Comparison of ENCODE assay signal across 9 cellular contexts in the genomic region with DNA sequence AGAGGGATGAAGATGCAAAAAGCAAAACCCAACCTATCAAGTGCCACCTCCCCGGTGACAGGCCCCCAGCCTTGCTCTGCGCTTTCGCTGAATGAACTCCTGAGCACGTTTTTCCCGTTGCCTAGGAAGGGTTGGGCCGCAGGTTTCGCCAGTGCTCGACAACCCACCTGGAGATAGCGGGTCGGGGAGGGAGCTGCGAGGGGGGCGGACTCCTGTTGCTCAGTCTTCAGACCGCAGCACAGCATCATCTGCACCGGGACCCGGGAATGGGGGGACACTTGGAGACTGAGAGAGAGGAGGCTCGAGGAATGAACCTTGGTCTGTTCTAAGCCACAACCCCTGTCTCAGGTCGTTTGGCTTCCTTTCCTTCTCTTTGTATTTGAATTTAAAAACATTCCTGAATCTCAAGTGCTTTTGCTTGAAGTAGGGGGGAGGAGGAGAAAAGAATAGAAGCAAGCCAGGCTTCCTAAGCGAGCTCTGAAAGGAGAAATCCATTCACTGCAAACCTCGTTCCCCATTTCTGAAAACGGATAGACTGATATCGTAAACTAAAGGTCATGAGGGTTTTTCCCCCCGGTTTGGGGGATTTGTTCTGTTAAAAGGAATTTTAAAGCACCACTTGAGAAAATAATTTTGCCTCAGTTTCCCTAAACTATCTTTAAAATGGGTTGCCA. TPM values are rescaled to one million over a fixed set of nuclear protein-coding genes. Genes with fewer than 3 reads are reported as not detected.
A peak's percentile ranks its signal among the peaks of the same experiment; 100 is the strongest.
DNase-seq lines count a peak whose midpoint lies in the region; ATAC-seq, FAIRE-seq and TF ChIP-seq lines count a peak whose summit lies in the region.
"Had no signal": no experiment of that assay in that cellular context is flagged by ENCODE, and none has a peak within 500 bp of the region (broad histone marks: within the 10 kb centered on the region; RNA-seq: fewer than 3 reads in every experiment).

No MANE protein-coding gene starts in this region.

- no peak for TF ChIP-seq CTCF in Caco-2 (IDR thresholded peaks at IDR 0.05; ENCODE audit: insufficient read depth in 1 of 2, low read depth in 1 of 2, low read length in 1 of 2, severe bottlenecking in 1 of 2, unreplicated experiment in 1 of 2)
- TF ChIP-seq CTCF in brain (conservative IDR thresholded peaks at IDR 0.05), result no peak
- TF ChIP-seq CTCF in HepG2 (CRISPR knock-in tag; IDR thresholded peaks at IDR 0.05), result no peak

- CTCF ChIA-PET in Caco-2 (lab: Charles Lee) (no interaction called here), HepG2 (lab: Yijun Ruan, JAX; ENCODE audit: low intra/inter-chr PET ratio, low total read pairs) (no interaction called here)

- ATAC-seq in HepG2 (peak; percentile 24; the same call in 2 of the 3 replicates), GM21528 (IDR thresholded peaks at IDR 0.05; ENCODE audit: low FRiP score, unreplicated experiment) (no peak), GM18861 (IDR thresholded peaks at IDR 0.05; ENCODE audit: unreplicated experiment) (no peak)
- ATAC-seq in stimulated activated effector memory CD8-positive, alpha-beta T cell treated with anti-CD3 and anti-CD28 coated beads, Interleukin-12 subunit alpha, Interleukin-12 subunit beta, amount 100 ng/mL, for 72 hours, result peak; percentile 17

- TF ChIP-seq EP300 in HepG2 (IDR thresholded peaks at IDR 0.05; ENCODE audit: low read depth in 2 of 2, low read length in 2 of 2) (no peak), HepG2 (CRISPR knock-in tag; IDR thresholded peaks at IDR 0.05; ENCODE audit: borderline replicate concordance) (no peak)

- no peak for TF ChIP-seq RAD21 in HepG2 (CRISPR knock-in tag; IDR thresholded peaks at IDR 0.05)

- H3K36me3 ChIP-seq in Caco-2 (ENCODE audit: control insufficient read depth, insufficient read depth, low read length), result no peaks in the 10 kb centered on the region
- no peaks in the 10 kb centered on the region for H3K36me3 ChIP-seq in HepG2 (replicated peaks in 1 of 2; ENCODE audit: control insufficient read depth in 1 of 2, insufficient read depth in 2 of 2, low read length in 2 of 2)

- H3K36me3 Mint-ChIP-seq in Caco-2 (ENCODE audit: insufficient read depth, unreplicated experiment) (no peaks in the 10 kb centered on the region), brain (no peaks in the 10 kb centered on the region)
- no peaks in the 10 kb centered on the region for H3K36me3 Mint-ChIP-seq in stimulated activated effector memory CD8-positive, alpha-beta T cell treated with anti-CD3 and anti-CD28 coated beads, Interleukin-12 subunit alpha, Interleukin-12 subunit beta, amount 100 ng/mL, for 72 hours

- POLR2A ChIA-PET in Caco-2 (lab: Charles Lee) (no interaction called here), HepG2 (lab: Yijun Ruan, JAX) (no interaction called here)

- no TSS peak for BruUV-seq in Caco-2 (replicated peaks; lab: Mats Ljungman, UMichigan)
- BruUV-seq in HepG2 (replicated peaks; lab: Mats Ljungman, UMichigan), result no TSS peak

- H3K9me3 Mint-ChIP-seq in Caco-2 (ENCODE audit: unreplicated experiment) (no peaks in the 10 kb centered on the region), brain (no peaks in the 10 kb centered on the region)
- no peaks in the 10 kb centered on the region for H3K9me3 Mint-ChIP-seq in stimulated activated effector memory CD8-positive, alpha-beta T cell treated with anti-CD3 and anti-CD28 coated beads, Interleukin-12 subunit alpha, Interleukin-12 subunit beta, amount 100 ng/mL, for 72 hours

- no peaks in the 10 kb centered on the region; the same call in 1 of the 2 replicates for H3K27me3 ChIP-seq in Caco-2 (replicated peaks; ENCODE audit: control insufficient read depth, insufficient read depth, low read length)
- peaks cover 7 to 46% of the 10 kb centered on the region in 2 experiments; a peak in 4 of 5 replicates for H3K27me3 ChIP-seq in HepG2 (ENCODE audit: control insufficient read depth in 1 of 2, insufficient read depth in 2 of 2, low read length in 2 of 2)

- H3K27me3 Mint-ChIP-seq in Caco-2 (ENCODE audit: insufficient read depth, unreplicated experiment) (peaks cover 24% of the 10 kb centered on the region), brain (peaks cover 46% of the 10 kb centered on the region)

- WGBS in HepG2 (ENCODE audit: low lambda C conversion rate), result 21% methylated on average over 12 of the region's 22 CpGs

- H3K27ac ChIP-seq in HepG2 (ENCODE audit: extremely low read length, insufficient read depth, low read length), result no peak overlapping the region

- H3K4me3 ChIP-seq in Caco-2 (ENCODE audit: low read depth, low read length) (no peak overlapping the region), HepG2 (replicated peaks in 1 of 3; ENCODE audit: insufficient read depth in 1 of 3, low read depth in 2 of 3, low read length in 3 of 3) (0 out of 6 replicates have a peak overlapping the region, but pooled peaks of 1 of the 3 experiments have one; percentile 15)
- H3K4me3 ChIP-seq: lung had no signal

- H3K4me1 Mint-ChIP-seq in Caco-2 (ENCODE audit: low read depth, unreplicated experiment) (no peaks in the 10 kb centered on the region), brain (peaks cover 21% of the 10 kb centered on the region)
- H3K4me1 Mint-ChIP-seq in stimulated activated effector memory CD8-positive, alpha-beta T cell treated with anti-CD3 and anti-CD28 coated beads, Interleukin-12 subunit alpha, Interleukin-12 subunit beta, amount 100 ng/mL, for 72 hours, result peaks cover 14% of the 10 kb centered on the region

- no peak overlapping the region for H3K9ac ChIP-seq in HepG2 (ENCODE audit: insufficient read depth, low read depth, low read length)

- no peaks in the 10 kb centered on the region for H4K20me1 ChIP-seq in HepG2 (ENCODE audit: insufficient read depth, low read length)

- no peak for TF ChIP-seq POLR2A in HepG2 (IDR thresholded peaks at IDR 0.05; ENCODE audit: insufficient read depth in 1 of 2, low read depth in 2 of 2, low read length in 2 of 2)

- intact Hi-C loops in Caco-2 (cut with micrococcal nuclease; ENCODE audit: unreplicated experiment), result no loop called here
- intact Hi-C loops in HepG2 (cut with micrococcal nuclease; ENCODE audit: unreplicated experiment), result no loop called here

- in situ Hi-C loops in HepG2 (cut with HindIII; ENCODE audit: extremely low pct_ligation_motif_present, low pct_unique_long_range_greater_than_20kb), result no loop called here

- no peak for FAIRE-seq in HepG2 (lab: Jason Lieb, UNC)

- H3K79me2 ChIP-seq in HepG2 (ENCODE audit: insufficient read depth, low read length), result no peaks in the 10 kb centered on the region

- peak overlapping the region; percentile 38 for H3K4me3 Mint-ChIP-seq in Caco-2 (ENCODE audit: unreplicated experiment)
- H3K4me3 Mint-ChIP-seq in brain, result peak overlapping the region; percentile 79 to 85 (median 83)
- H3K4me3 Mint-ChIP-seq in stimulated activated effector memory CD8-positive, alpha-beta T cell treated with anti-CD3 and anti-CD28 coated beads, Interleukin-12 subunit alpha, Interleukin-12 subunit beta, amount 100 ng/mL, for 72 hours, result peak overlapping the region; percentile 49

- peak overlapping the region; percentile 60 for H3K4me2 ChIP-seq in HepG2 (ENCODE audit: low read depth, low read length)

- H3K9me3 ChIP-seq in Caco-2 (no peaks in the 10 kb centered on the region), HepG2 (ENCODE audit: low read length) (no peaks in the 10 kb centered on the region)

- H2AFZ ChIP-seq in HepG2 (ENCODE audit: low read length), result no peak overlapping the region

- H3K4me1 ChIP-seq in Caco-2 (no peaks in the 10 kb centered on the region), HepG2 (ENCODE audit: insufficient read depth, low read length) (peaks cover 8% of the 10 kb centered on the region)

- no peak for DNase-seq in Caco-2
- DNase-seq in NCI-H748 treated with DMSO at 0.1 percent for 48 hours (lab: John Stamatoyannopoulos, UW), result peak; percentile 9
- no peak for DNase-seq in HepG2 (ENCODE audit: low spot score)
- DNase-seq in stimulated activated effector memory CD8-positive, alpha-beta T cell treated with anti-CD3 and anti-CD28 coated beads, Interleukin-12 subunit alpha, Interleukin-12 subunit beta, amount 100 ng/mL, for 72 hours (ENCODE audit: low spot score in 2 of 2), result no peak
- no peak for DNase-seq in COLO829 (ENCODE audit: low spot score)

- H3K27ac Mint-ChIP-seq in Caco-2 (ENCODE audit: unreplicated experiment), result no peak overlapping the region
- no peak overlapping the region for H3K27ac Mint-ChIP-seq in brain
- H3K27ac Mint-ChIP-seq in stimulated activated effector memory CD8-positive, alpha-beta T cell treated with anti-CD3 and anti-CD28 coated beads, Interleukin-12 subunit alpha, Interleukin-12 subunit beta, amount 100 ng/mL, for 72 hours, result no peak overlapping the region

RNA-seq across cellular contexts. Expression of a gene that starts 1.2 kb away (rescaled TPM):
- total RNA-seq in Caco-2 (2022) (not detected in 2 replicates), HepG2 (2016; rRNA removed; fragmentation: Illumina TruSeq; extraction: Trizol) (not detected in 2 replicates)
- polyA plus RNA-seq in brain (ENCODE audit: insufficient read depth, low read depth, low replicate concordance) (34.6 TPM), HepG2 (2011; rRNA removed) (not detected in 2 replicates)
- not detected in 2 replicates for total RNA-seq in HepG2 (2016; cell fraction: cytosol; rRNA removed; fragmentation: Illumina TruSeq; extraction: Trizol; ENCODE audit: low read depth)
- total RNA-seq in HepG2 (2016; cell fraction: insoluble cytoplasmic fraction; rRNA removed; fragmentation: Illumina TruSeq; extraction: Trizol), result not detected in 2 replicates
- total RNA-seq in HepG2 (2016; cell fraction: membrane; rRNA removed; fragmentation: Illumina TruSeq; extraction: Trizol), result not detected in 2 replicates
- not detected in 2 replicates for total RNA-seq in HepG2 (2016; cell fraction: nucleus; rRNA removed; fragmentation: Illumina TruSeq; extraction: Trizol)
- polyA plus RNA-seq in HepG2 (2011; cell fraction: cytosol; rRNA removed), result not detected in 2 replicates
- not detected in 2 replicates for polyA plus RNA-seq in HepG2 (2011; cell fraction: nucleus; rRNA removed)
- not detected in 2 replicates for polyA plus RNA-seq in HepG2 (2012)
- not detected in 2 replicates for polyA plus RNA-seq in HepG2 (2016; cell fraction: cytosol; fragmentation: Illumina TruSeq; extraction: Trizol; ENCODE audit: low read depth)
- polyA plus RNA-seq in HepG2 (2016; cell fraction: insoluble cytoplasmic fraction; fragmentation: Illumina TruSeq; extraction: Trizol; ENCODE audit: low read depth), result not detected in 2 replicates
- not detected in 2 replicates for polyA plus RNA-seq in HepG2 (2016; cell fraction: membrane; fragmentation: Illumina TruSeq; extraction: Trizol; ENCODE audit: low read depth)
- not detected in 2 replicates for polyA plus RNA-seq in HepG2 (2016; cell fraction: nucleus; fragmentation: Illumina TruSeq; extraction: Trizol; ENCODE audit: insufficient read depth, low read depth)
- not detected in 2 replicates for polyA minus RNA-seq in HepG2 (2011; rRNA and poly(A)+ RNA removed; ENCODE audit: low replicate concordance)
- not detected in 2 replicates for polyA minus RNA-seq in HepG2 (2011; cell fraction: cytosol; rRNA and poly(A)+ RNA removed)
- polyA minus RNA-seq in HepG2 (2011; cell fraction: nucleus; rRNA and poly(A)+ RNA removed), result not detected in 2 replicates

Comparison
In these comparisons a context has a peak if more than half of its experiments do, and no peak if none do; other contexts are left out.
1. ATAC-seq: peak in HepG2 (single experiment) and stimulated activated effector memory CD8-positive, alpha-beta T cell treated with anti-CD3 and anti-CD28 coated beads, Interleukin-12 subunit alpha, Interleukin-12 subunit beta, amount 100 ng/mL, for 72 hours (single experiment); none in GM21528 (single experiment) and GM18861 (single experiment).
2. Peak in every context shown above with its lines, with median percentiles within 50 percentile points of each other: H3K4me3 Mint-ChIP-seq.